In the genomic region with DNA sequence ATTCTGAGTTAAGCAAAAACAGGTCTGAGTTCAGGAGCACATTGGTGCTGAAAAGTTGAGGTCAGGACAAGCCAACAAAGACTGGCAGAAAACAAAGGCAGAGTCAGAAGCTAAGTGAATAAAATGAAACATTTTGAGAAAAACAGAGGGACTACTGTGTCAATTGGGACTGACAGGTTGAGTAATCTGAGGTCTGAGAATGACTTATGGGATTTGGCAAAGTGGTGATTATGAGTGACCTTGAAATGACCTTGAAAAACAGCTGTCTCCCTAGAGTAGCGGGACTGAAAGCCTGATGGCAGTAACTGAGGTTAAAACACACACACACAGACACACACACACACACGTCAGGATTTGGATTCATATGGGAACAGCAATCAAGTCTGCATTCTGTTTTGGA, we compare ENCODE assay signal across 1 cellular context.
TF ChIP-seq lines count a peak whose summit lies in the region.

No MANE protein-coding gene starts in this region.

TF ChIP-seq in HepG2, 621 proteins besides CTCF, POLR2A, EP300 and RAD21 (continued from another document):
- no peak for TF ChIP-seq ZNF282 (IDR thresholded peaks at IDR 0.05; ENCODE audit: partially characterized antibody)
- TF ChIP-seq RCOR2 (CRISPR knock-in tag; IDR thresholded peaks at IDR 0.05), result no peak
- TF ChIP-seq GATAD2A (CRISPR knock-in tag; IDR thresholded peaks at IDR 0.05), result 0 out of 2 replicates have a peak, but pooled peaks have one; percentile 19
